8 cellular contexts compared by ENCODE assay signal in genomic region chr11:17528181-17528691, GRCh38. TPM values are rescaled to one million over a fixed set of nuclear protein-coding genes. Genes with fewer than 3 reads are reported as not detected.
DNase-seq lines count a peak whose midpoint lies in the region; ATAC-seq and TF ChIP-seq lines count a peak whose summit lies in the region.

No MANE protein-coding gene starts in this region.

- in situ Hi-C loops in astrocyte of the cerebellum (cut with HindIII; ENCODE audit: low sequenced_read_pairs) = no loop called here

- ATAC-seq in HG02870 (IDR thresholded peaks at IDR 0.05; ENCODE audit: unreplicated experiment) = no peak

- H3K4me3 ChIP-seq in astrocyte of the cerebellum (ENCODE audit: low read depth, low read length) = no peak overlapping the region

- DNase-seq in GM20000 (ENCODE audit: low spot score) = peak; percentile 77
- peak; percentile 65 for DNase-seq in LHCN-M2 (ENCODE audit: low read depth)
- DNase-seq in SKM-1 treated with dmso at 0.1 percent for 144 hours (lab: John Stamatoyannopoulos, UW; ENCODE audit: unreplicated experiment) = peak; percentile 76
- DNase-seq in astrocyte of the cerebellum (ENCODE audit: low read depth) = no peak
- peak in 44 of 51 donors; percentile 6 to 79 (median 50) for DNase-seq in hypothalamus (lab: John Stamatoyannopoulos, UW)
- peak; percentile 12 to 48 for DNase-seq in stimulated activated CD4-positive, alpha-beta T cell treated with anti-CD3 and anti-CD28 coated beads, Interleukin-12 subunit alpha, Interleukin-12 subunit beta, amount 100 ng/mL, for 24 hours (ENCODE audit: low read depth in 2 of 2)

- TF ChIP-seq CTCF in C4-2B (conservative IDR thresholded peaks at IDR 0.05) (peak; percentile 98), GM20000 (IDR thresholded peaks at IDR 0.05; ENCODE audit: extremely low read depth, missing control alignments) (no peak), astrocyte of the cerebellum (IDR thresholded peaks at IDR 0.05; ENCODE audit: low read depth, low read length, missing control alignments) (peak; percentile 79)

- H3K27ac ChIP-seq in C4-2B = no peak overlapping the region

RNA-seq across cellular contexts. Expression of gene USH1C, which starts 16.0 kb away (rescaled TPM):
- total RNA-seq in LHCN-M2 (2014; rRNA removed) = not detected in 2 replicates
- not detected for polyA plus RNA-seq in LHCN-M2 (2012)

RNA-seq across cellular contexts. Expression of gene OTOG, which starts 18.8 kb away (rescaled TPM):
- not detected in 2 replicates for total RNA-seq in LHCN-M2 (2014; rRNA removed)
- not detected for polyA plus RNA-seq in LHCN-M2 (2012)

RNA-seq across cellular contexts. Expression of gene ABCC8, which starts 51.6 kb away (rescaled TPM):
- total RNA-seq in LHCN-M2 (2014; rRNA removed) = not detected in 2 replicates
- polyA plus RNA-seq in LHCN-M2 (2012) = not detected
